Comparison of ENCODE assay signal across 1 cellular context in the genomic region with DNA sequence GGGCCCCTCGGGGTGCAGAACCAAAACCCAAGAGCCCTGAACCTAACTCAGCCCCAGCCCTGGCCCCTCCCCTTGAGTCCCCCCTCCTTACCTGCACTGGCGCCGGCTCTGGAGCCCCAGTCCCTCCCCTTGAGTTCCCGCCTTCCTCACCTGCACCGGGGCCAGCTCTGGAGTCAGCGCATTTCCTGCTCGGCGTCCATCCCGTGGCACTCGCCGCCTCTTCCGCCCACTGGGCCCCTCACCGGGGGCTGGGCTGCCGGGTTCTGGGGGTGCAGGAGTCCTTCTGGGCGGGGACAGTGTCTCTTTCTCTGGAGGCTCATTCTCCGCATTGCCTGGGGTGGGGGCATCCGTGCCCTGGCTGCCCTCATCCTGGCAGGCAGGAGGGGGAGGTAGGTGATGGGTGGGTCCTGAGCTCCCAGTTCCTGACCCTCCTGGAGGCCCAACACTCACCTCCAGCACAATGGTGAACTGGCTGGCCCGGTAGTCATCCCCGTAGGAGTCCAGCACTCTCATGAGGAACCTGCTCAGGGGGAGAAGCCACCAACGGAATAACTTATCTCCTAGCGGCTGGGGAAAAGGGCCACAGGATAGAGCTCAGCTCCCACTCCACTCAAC.
TF ChIP-seq lines count a peak whose summit lies in the region.

No MANE protein-coding gene starts in this region.

TF ChIP-seq in WTC11, 78 proteins besides CTCF, POLR2A, EP300 and RAD21 (continued from another document):
- TF ChIP-seq AR (CRISPR knock-in tag; IDR thresholded peaks at IDR 0.05) (no peak), MAX (CRISPR knock-in tag; IDR thresholded peaks at IDR 0.05) (no peak)
